In genomic region chr12:74418573-74418972, GRCh38 we compare ENCODE assay signal across 22 cellular contexts.
"Had no signal": no experiment of that assay in that cellular context is flagged by ENCODE, and none has a peak within 500 bp of the region (broad histone marks: within the 10 kb centered on the region; RNA-seq: fewer than 3 reads in every experiment).

No MANE protein-coding gene starts in this region.

- DNase-seq: IMR-90, Karpas-422, KG1, MV-4-11, NCI-H1048, NCI-H1105 treated with DMSO at 0.1 percent for 48 hours, NCI-H1417 treated with DMSO at 0.1 percent for 48 hours, NCI-H146, NCI-H1694 treated with DMSO at 0.1 percent for 48 hours, NCI-H1930, NCI-H2081, NCI-H2107, NCI-H2171, NCI-H226, NCI-H446, NCI-H510A, NCI-H524 treated with DMSO at 0.1 percent for 48 hours, NCI-H69, NCI-H774, SHP77 treated with DMSO at 0.1 percent for 48 hours, SJCRH30 had no signal

- FAIRE-seq: HepG2 had no signal

- H3K9me3 ChIP-seq: SJCRH30 had no signal

- H3K4me3 ChIP-seq: SJCRH30 had no signal

- H3K27me3 ChIP-seq: SJCRH30 had no signal

- H3K4me1 ChIP-seq: SJCRH30 had no signal

- H3K36me3 ChIP-seq: SJCRH30 had no signal

- H3K27ac ChIP-seq: SJCRH30 had no signal
